Comparison of ENCODE assay signal across 24 cellular contexts in the genomic region with DNA sequence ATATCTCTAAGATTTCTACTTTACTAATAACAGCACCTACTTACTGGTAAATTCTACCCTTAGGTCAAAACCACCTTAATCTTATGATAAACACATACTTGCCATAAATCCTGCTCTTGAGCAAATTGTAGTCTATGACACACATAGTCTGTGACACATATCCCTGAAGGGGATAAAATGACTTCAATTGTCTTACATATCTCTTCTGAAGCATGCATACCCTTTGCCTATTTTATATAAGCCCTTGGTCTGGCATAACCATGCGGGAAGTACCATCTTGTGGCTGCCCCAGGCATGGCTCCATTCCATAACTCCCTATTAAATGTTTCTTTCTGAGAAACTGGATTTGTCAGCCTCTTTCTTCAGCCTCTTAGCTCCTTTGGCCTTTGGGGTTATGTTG.
"Had no signal": no experiment of that assay in that cellular context is flagged by ENCODE, and none has a peak within 500 bp of the region (broad histone marks: within the 10 kb centered on the region; RNA-seq: fewer than 3 reads in every experiment).

No MANE protein-coding gene starts in this region.

- H3K36me3 ChIP-seq: left lung, ovary, right atrium auricular region, upper lobe of right lung had no signal

- H3K36me3 Mint-ChIP-seq: activated naive CD8-positive, alpha-beta T cell treated with anti-CD3 and anti-CD28 coated beads for 36 hours; natural killer cell treated with Interleukin-12 subunit alpha and Interleukin-12 subunit beta and Interleukin-15 and Interleukin-18, amount 100 ng/mL, for 72 hours had no signal

- H3K4me1 Mint-ChIP-seq: activated B cell treated with CpG ODN at 0.5 μM for 24 hours; activated CD4-positive, alpha-beta T cell treated with anti-CD3 and anti-CD28 coated beads for 36 hours; activated naive CD8-positive, alpha-beta T cell treated with anti-CD3 and anti-CD28 coated beads for 36 hours had no signal

- H3K27me3 Mint-ChIP-seq: activated CD4-positive, alpha-beta T cell treated with anti-CD3 and anti-CD28 coated beads for 36 hours; activated naive CD8-positive, alpha-beta T cell treated with anti-CD3 and anti-CD28 coated beads for 36 hours; activated T-cell treated with anti-CD3 and anti-CD28 coated beads, Interleukin-2, amount 50 U/mL, for 24 hours; natural killer cell treated with Interleukin-12 subunit alpha and Interleukin-12 subunit beta and Interleukin-15 and Interleukin-18, amount 100 ng/mL, for 72 hours had no signal

- FAIRE-seq: frontal cortex had no signal

- H3K27ac ChIP-seq: left lung, ovary, psoas muscle, right atrium auricular region, upper lobe of right lung had no signal

- H3K9me3 Mint-ChIP-seq: activated B cell treated with CpG ODN at 0.5 μM for 24 hours; activated naive CD8-positive, alpha-beta T cell treated with anti-CD3 and anti-CD28 coated beads for 36 hours; activated T-cell treated with anti-CD3 and anti-CD28 coated beads, Interleukin-2, amount 50 U/mL, for 24 hours had no signal

- H3K4me3 ChIP-seq: left lung, lung, ovary, psoas muscle, right atrium auricular region, upper lobe of right lung had no signal

- H3K9me3 ChIP-seq: left lung, ovary, psoas muscle, right atrium auricular region, upper lobe of right lung had no signal

- H3K27me3 ChIP-seq: left lung, ovary, right atrium auricular region, upper lobe of right lung had no signal

- H3K4me3 Mint-ChIP-seq: activated B cell treated with CpG ODN at 0.5 μM for 24 hours; activated CD4-positive, alpha-beta T cell treated with anti-CD3 and anti-CD28 coated beads for 36 hours; activated naive CD8-positive, alpha-beta T cell treated with anti-CD3 and anti-CD28 coated beads for 36 hours; activated T-cell treated with anti-CD3 and anti-CD28 coated beads, Interleukin-2, amount 50 U/mL, for 24 hours; natural killer cell treated with Interleukin-12 subunit alpha and Interleukin-12 subunit beta and Interleukin-15 and Interleukin-18, amount 100 ng/mL, for 72 hours had no signal

- H3K27ac Mint-ChIP-seq: activated B cell treated with CpG ODN at 0.5 μM for 24 hours; activated CD4-positive, alpha-beta T cell treated with anti-CD3 and anti-CD28 coated beads for 36 hours; activated naive CD8-positive, alpha-beta T cell treated with anti-CD3 and anti-CD28 coated beads for 36 hours; activated T-cell treated with anti-CD3 and anti-CD28 coated beads, Interleukin-2, amount 50 U/mL, for 24 hours; natural killer cell treated with Interleukin-12 subunit alpha and Interleukin-12 subunit beta and Interleukin-15 and Interleukin-18, amount 100 ng/mL, for 72 hours had no signal

- ATAC-seq: activated CD4-positive, alpha-beta T cell treated with anti-CD3 and anti-CD28 coated beads for 36 hours; left lung; natural killer cell treated with Interleukin-12 subunit alpha and Interleukin-12 subunit beta and Interleukin-15 and Interleukin-18, amount 100 ng/mL, for 72 hours; psoas muscle; upper lobe of right lung had no signal

- DNase-seq: activated B cell treated with CpG ODN at 0.5 μM for 24 hours; activated CD4-positive, alpha-beta T cell treated with anti-CD3 and anti-CD28 coated beads for 36 hours; activated CD4-positive, alpha-beta T cell treated with anti-CD3 and anti-CD28 coated beads, Interleukin-2, amount 50 U/mL, for 4 hours; activated CD8-positive, alpha-beta memory T cell treated with anti-CD3 and anti-CD28 coated beads for 24 hours; activated CD8-positive, alpha-beta memory T cell treated with anti-CD3 and anti-CD28 coated beads, Interleukin-2, amount 50 U/mL, for 4 hours; activated naive CD4-positive, alpha-beta T cell treated with Interleukin-2 at 50 U/mL for 16 hours; activated naive CD8-positive, alpha-beta T cell treated with anti-CD3 and anti-CD28 coated beads for 36 hours; activated T-cell treated with anti-CD3 and anti-CD28 coated beads, Interleukin-2, amount 50 U/mL, for 24 hours; erythroblast; glutamatergic neuron; hippocampal formation; kidney glomerular epithelial cell; left lung; midbrain; ovary; psoas muscle; stimulated activated CD4-positive, alpha-beta T cell treated with anti-CD3 and anti-CD28 coated beads, Interleukin-4, amount 100 ng/mL, for 24 hours; stimulated activated naive CD4-positive, alpha-beta T cell treated with Interleukin-2 at 50 U/mL for 16 hours; T-helper 1 cell; upper lobe of right lung had no signal

- H3K4me1 ChIP-seq: left lung, psoas muscle, right atrium auricular region, upper lobe of right lung had no signal
